ENCODE assay signal across 24 cellular contexts in genomic region chr3:182848906-182849305, GRCh38.
"Had no signal": no experiment of that assay in that cellular context is flagged by ENCODE, and none has a peak within 500 bp of the region (broad histone marks: within the 10 kb centered on the region; RNA-seq: fewer than 3 reads in every experiment).

No MANE protein-coding gene starts in this region.

- DNase-seq: cortex of kidney; hypothalamus; immature natural killer cell; islet precursor cell; kidney glomerular epithelial cell; left colon; left ventricle myocardium superior; lower lobe of right lung; naive thymus-derived CD8-positive, alpha-beta T cell; nephron progenitor cell; nucleus accumbens; stimulated activated CD4-positive, alpha-beta T cell treated with anti-CD3 and anti-CD28 coated beads, Interleukin-12 subunit alpha, Interleukin-12 subunit beta, amount 100 ng/mL, for 4 hours; stimulated activated CD4-positive, alpha-beta T cell treated with anti-CD3 and anti-CD28 coated beads, Interleukin-1b, Interleukin-23, amount 100 ng/mL, for 48 hours; stimulated activated CD4-positive, alpha-beta T cell treated with anti-CD3 and anti-CD28 coated beads, Interleukin-4, amount 100 ng/mL, for 1 hour; stimulated activated CD8-positive, alpha-beta memory T cell treated with anti-CD3 and anti-CD28 coated beads, Interleukin-4, amount 100 ng/mL, for 48 hours; stimulated activated naive CD4-positive, alpha-beta T cell; upper lobe of left lung had no signal

- FAIRE-seq: urothelium cell line had no signal

- H3K36me3 ChIP-seq: prostate gland had no signal

- H3K9me3 ChIP-seq: lower lobe of right lung, prostate gland, right atrium auricular region, thoracic aorta, tibial nerve, upper lobe of left lung had no signal

- H3K4me1 Mint-ChIP-seq: immature natural killer cell, nephron progenitor cell had no signal

- H3K4me3 ChIP-seq: lower lobe of right lung, prostate gland, right atrium auricular region, smooth muscle cell, thoracic aorta, tibial nerve, upper lobe of left lung had no signal

- H3K9me3 Mint-ChIP-seq: immature natural killer cell; naive thymus-derived CD8-positive, alpha-beta T cell had no signal

- H3K27me3 Mint-ChIP-seq: naive thymus-derived CD8-positive, alpha-beta T cell had no signal

- H3K4me3 Mint-ChIP-seq: immature natural killer cell; naive thymus-derived CD8-positive, alpha-beta T cell; nephron progenitor cell had no signal

- H3K27me3 ChIP-seq: right atrium auricular region, tibial nerve, upper lobe of left lung had no signal

- ATAC-seq: left colon; left ventricle myocardium superior; lower lobe of right lung; naive thymus-derived CD8-positive, alpha-beta T cell; sciatic nerve had no signal

- H3K27ac Mint-ChIP-seq: nephron progenitor cell had no signal

- H3K27ac ChIP-seq: lower lobe of right lung, prostate gland, right atrium auricular region, thoracic aorta, tibial nerve, upper lobe of left lung had no signal

- H3K4me1 ChIP-seq: lower lobe of right lung, prostate gland, right atrium auricular region, tibial nerve, upper lobe of left lung had no signal
